ENCODE assay signal across 1 cellular context in genomic region chr21:25885405-25885804, GRCh38.
TF ChIP-seq lines count a peak whose summit lies in the region.

No MANE protein-coding gene starts in this region.

TF ChIP-seq in WTC11, 78 proteins besides CTCF, POLR2A, EP300 and RAD21 (continued from another document):
- TF ChIP-seq MLX (CRISPR knock-in tag; IDR thresholded peaks at IDR 0.05) (no peak), NR1H2 (CRISPR knock-in tag; IDR thresholded peaks at IDR 0.05) (no peak)
- TF ChIP-seq, protein P1, sequence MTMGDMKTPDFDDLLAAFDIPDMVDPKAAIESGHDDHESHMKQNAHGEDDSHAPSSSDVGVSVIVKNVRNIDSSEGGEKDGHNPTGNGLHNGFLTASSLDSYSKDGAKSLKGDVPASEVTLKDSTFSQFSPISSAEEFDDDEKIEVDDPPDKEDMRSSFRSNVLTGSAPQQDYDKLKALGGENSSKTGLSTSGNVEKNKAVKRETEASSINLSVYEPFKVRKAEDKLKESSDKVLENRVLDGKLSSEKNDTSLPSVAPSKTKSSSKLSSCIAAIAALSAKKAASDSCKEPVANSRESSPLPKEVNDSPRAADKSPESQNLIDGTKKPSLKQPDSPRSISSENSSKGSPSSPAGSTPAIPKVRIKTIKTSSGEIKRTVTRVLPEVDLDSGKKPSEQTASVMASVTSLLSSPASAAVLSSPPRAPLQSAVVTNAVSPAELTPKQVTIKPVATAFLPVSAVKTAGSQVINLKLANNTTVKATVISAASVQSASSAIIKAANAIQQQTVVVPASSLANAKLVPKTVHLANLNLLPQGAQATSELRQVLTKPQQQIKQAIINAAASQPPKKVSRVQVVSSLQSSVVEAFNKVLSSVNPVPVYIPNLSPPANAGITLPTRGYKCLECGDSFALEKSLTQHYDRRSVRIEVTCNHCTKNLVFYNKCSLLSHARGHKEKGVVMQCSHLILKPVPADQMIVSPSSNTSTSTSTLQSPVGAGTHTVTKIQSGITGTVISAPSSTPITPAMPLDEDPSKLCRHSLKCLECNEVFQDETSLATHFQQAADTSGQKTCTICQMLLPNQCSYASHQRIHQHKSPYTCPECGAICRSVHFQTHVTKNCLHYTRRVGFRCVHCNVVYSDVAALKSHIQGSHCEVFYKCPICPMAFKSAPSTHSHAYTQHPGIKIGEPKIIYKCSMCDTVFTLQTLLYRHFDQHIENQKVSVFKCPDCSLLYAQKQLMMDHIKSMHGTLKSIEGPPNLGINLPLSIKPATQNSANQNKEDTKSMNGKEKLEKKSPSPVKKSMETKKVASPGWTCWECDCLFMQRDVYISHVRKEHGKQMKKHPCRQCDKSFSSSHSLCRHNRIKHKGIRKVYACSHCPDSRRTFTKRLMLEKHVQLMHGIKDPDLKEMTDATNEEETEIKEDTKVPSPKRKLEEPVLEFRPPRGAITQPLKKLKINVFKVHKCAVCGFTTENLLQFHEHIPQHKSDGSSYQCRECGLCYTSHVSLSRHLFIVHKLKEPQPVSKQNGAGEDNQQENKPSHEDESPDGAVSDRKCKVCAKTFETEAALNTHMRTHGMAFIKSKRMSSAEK (CRISPR knock-in tag; IDR thresholded peaks at IDR 0.05; ENCODE audit: borderline replicate concordance) = no peak
TF ChIP-seq in WTC11: peak in this region for 0.
